6 cellular contexts compared by ENCODE assay signal in the genomic region with DNA sequence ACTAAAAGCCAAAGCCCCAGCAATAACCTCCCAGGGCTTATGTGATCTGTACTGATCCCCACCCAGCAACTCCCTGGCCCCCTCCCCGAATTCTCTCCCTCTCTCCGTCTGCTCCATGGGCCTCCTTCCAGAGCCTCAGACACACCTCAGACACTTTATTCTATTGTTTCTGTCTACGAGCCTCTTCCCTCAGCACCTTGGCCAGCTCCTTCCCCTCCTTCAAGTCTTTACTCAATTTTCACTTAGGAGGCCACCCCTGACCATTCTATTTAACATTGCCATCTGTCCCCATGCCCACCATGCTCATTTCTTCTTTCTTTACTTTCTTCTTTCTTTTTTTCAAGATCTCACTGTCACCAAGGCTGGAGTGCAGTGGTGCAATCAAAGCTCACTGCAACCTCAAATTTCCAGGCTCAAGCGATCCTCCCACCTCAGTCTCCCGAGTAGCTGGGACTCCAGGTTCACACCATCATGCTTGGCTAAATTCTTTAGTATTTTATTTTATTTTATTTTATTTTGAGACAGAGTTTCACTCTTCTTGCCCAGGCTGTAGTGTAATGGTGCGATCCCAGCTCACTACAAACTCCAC.
A peak's percentile ranks its signal among the peaks of the same experiment; 100 is the strongest.
TF ChIP-seq lines count a peak whose summit lies in the region.

No MANE protein-coding gene starts in this region.

TF ChIP-seq in A549, 52 proteins besides CTCF, POLR2A, EP300 and RAD21:
- TF ChIP-seq REST (IDR thresholded peaks at IDR 0.05): peak; percentile 78

TF ChIP-seq in GM23338, 12 proteins besides CTCF, POLR2A, EP300 and RAD21:
- peak; percentile 57 for TF ChIP-seq REST (IDR thresholded peaks at IDR 0.05; ENCODE audit: unreplicated experiment)
TF ChIP-seq in GM23338: peak in this region for 1; not testable (repeated sequence) for 11.

TF ChIP-seq in Ishikawa, 13 proteins besides CTCF, POLR2A, EP300 and RAD21:
- peak; percentile 75 for TF ChIP-seq REST (IDR thresholded peaks at IDR 0.05; ENCODE audit: low read depth)

TF ChIP-seq in SK-N-SH, 30 proteins besides CTCF, POLR2A, EP300 and RAD21:
- TF ChIP-seq REST (IDR thresholded peaks at IDR 0.05; ENCODE audit: low read depth, low read length): peak; percentile 82

TF ChIP-seq in K562, 482 proteins besides CTCF, POLR2A, EP300 and RAD21:
- TF ChIP-seq MIER1 (IDR thresholded peaks at IDR 0.05; ENCODE audit: low read depth): peak; percentile 88
- peak; percentile 86 for TF ChIP-seq EHMT2 (IDR thresholded peaks at IDR 0.05)
- TF ChIP-seq REST (CRISPR knock-in tag; IDR thresholded peaks at IDR 0.05; ENCODE audit: low read depth): peak; percentile 87; the same call in 1 of the 2 replicates

TF ChIP-seq in HepG2, 621 proteins besides CTCF, POLR2A, EP300 and RAD21:
- TF ChIP-seq REST (IDR thresholded peaks at IDR 0.05; ENCODE audit: borderline replicate concordance in 1 of 2, low read depth in 1 of 2, low read length in 2 of 2): peak in 1 of 2 experiments; percentile 69
- TF ChIP-seq MIER2 (CRISPR knock-in tag; IDR thresholded peaks at IDR 0.05): peak; percentile 58; the same call in 1 of the 2 replicates
